ENCODE assay signal across 16 cellular contexts in the genomic region with DNA sequence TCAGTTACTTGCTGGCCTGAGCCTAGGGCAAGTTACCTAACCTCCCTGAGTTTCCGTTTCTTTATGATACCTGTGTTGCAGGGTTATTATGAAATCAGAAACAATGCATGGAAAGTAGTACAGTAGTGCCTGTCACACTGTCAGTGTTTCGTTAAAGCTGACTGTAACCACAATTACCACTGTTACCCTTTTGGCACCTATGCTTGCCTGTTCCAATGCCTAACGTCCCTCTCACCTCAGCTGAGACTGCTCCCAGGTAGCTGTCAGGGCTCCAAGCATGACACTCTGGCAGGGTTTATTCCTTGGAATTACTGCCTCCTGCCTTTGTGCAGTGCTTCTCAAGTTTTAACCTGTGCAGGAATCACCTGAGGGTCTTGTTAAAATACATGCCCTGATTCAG.
"Had no signal": no experiment of that assay in that cellular context is flagged by ENCODE, and none has a peak within 500 bp of the region (broad histone marks: within the 10 kb centered on the region; RNA-seq: fewer than 3 reads in every experiment).

No MANE protein-coding gene starts in this region.

- H3K4me3 ChIP-seq: esophagus muscularis mucosa, gastrocnemius medialis, pancreas, psoas muscle, right atrium auricular region, thoracic aorta, upper lobe of left lung had no signal

- H3K27ac Mint-ChIP-seq: activated CD4-positive, alpha-beta memory T cell treated with anti-CD3 and anti-CD28 coated beads for 36 hours; activated naive CD8-positive, alpha-beta T cell treated with anti-CD3 and anti-CD28 coated beads, Interleukin-2, amount 10 ng/mL, durations not matched to agents 7 days and 5 days; memory B cell had no signal

- H3K36me3 Mint-ChIP-seq: activated CD4-positive, alpha-beta memory T cell treated with anti-CD3 and anti-CD28 coated beads for 36 hours; memory B cell had no signal

- H3K4me1 Mint-ChIP-seq: activated naive CD8-positive, alpha-beta T cell treated with anti-CD3 and anti-CD28 coated beads, Interleukin-2, amount 10 ng/mL, durations not matched to agents 7 days and 5 days; memory B cell had no signal

- ATAC-seq: gastrocnemius medialis, pancreas, psoas muscle had no signal

- DNase-seq: activated CD4-positive, alpha-beta memory T cell treated with anti-CD3 and anti-CD28 coated beads for 36 hours; activated CD4-positive, alpha-beta T cell treated with anti-CD3 and anti-CD28 coated beads for 48 hours; activated naive CD4-positive, alpha-beta T cell treated with Interleukin-2 at 50 U/mL for 16 hours; activated naive CD8-positive, alpha-beta T cell treated with anti-CD3 and anti-CD28 coated beads, Interleukin-2, amount 10 ng/mL, durations not matched to agents 7 days and 5 days; activated T-cell treated with anti-CD3 and anti-CD28 coated beads, Interleukin-2, amount 50 U/mL, for 48 hours; amygdala; gastrocnemius medialis; hippocampal formation; psoas muscle; upper lobe of left lung had no signal

- H3K9me3 Mint-ChIP-seq: memory B cell had no signal

- H3K27me3 Mint-ChIP-seq: activated CD4-positive, alpha-beta memory T cell treated with anti-CD3 and anti-CD28 coated beads for 36 hours; activated naive CD8-positive, alpha-beta T cell treated with anti-CD3 and anti-CD28 coated beads, Interleukin-2, amount 10 ng/mL, durations not matched to agents 7 days and 5 days had no signal

- H3K4me3 Mint-ChIP-seq: activated CD4-positive, alpha-beta memory T cell treated with anti-CD3 and anti-CD28 coated beads for 36 hours; activated naive CD8-positive, alpha-beta T cell treated with anti-CD3 and anti-CD28 coated beads, Interleukin-2, amount 10 ng/mL, durations not matched to agents 7 days and 5 days; memory B cell; nephron had no signal
